ENCODE assay signal across 15 cellular contexts in the genomic region with DNA sequence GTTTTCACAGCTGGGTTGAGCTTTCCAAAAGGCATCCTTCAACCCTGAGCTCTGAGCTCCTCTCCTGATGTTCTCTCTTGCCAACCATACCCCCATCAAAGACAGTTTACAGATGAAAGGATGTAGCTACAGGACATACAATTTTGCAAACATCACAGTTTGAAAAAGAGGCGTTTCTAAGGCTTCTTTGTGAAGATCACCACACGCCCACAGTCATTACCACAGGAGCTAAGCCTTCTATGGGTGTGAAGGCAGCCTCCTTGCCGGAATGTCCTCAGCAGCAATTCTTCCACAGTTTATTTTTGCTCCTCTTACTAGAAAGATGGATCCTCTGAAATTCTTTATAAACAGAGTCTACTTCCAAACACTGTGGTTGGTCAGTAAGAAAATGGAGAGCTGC. TPM values are rescaled to one million over a fixed set of nuclear protein-coding genes. Genes with fewer than 3 reads are reported as not detected.
DNase-seq lines count a peak whose midpoint lies in the region; ATAC-seq and TF ChIP-seq lines count a peak whose summit lies in the region.
"Had no signal": no experiment of that assay in that cellular context is flagged by ENCODE, and none has a peak within 500 bp of the region (broad histone marks: within the 10 kb centered on the region; RNA-seq: fewer than 3 reads in every experiment).

No MANE protein-coding gene starts in this region.

- peaks cover 58% of the 10 kb centered on the region for H3K4me1 ChIP-seq in CD8-positive, alpha-beta memory T cell (ENCODE audit: insufficient read depth, low read length)
- peaks cover 0 to 100% (median 94%) of the 10 kb centered on the region in 4 donors for H3K4me1 ChIP-seq in sigmoid colon
- peaks cover 0 to 100% (median 82%) of the 10 kb centered on the region in 4 donors for H3K4me1 ChIP-seq in tibial artery

- WGBS in sigmoid colon, 2 donors, result 61 to 69% methylated on average over 3 of the region's 3 CpGs

- H3K27ac Mint-ChIP-seq in CD8-positive, alpha-beta memory T cell, result peak overlapping the region in 3 of 8 donors; percentile 15 to 78 (median 66)
- H3K27ac Mint-ChIP-seq in T-cell, result peak overlapping the region; percentile 80 to 89
- no peak overlapping the region for H3K27ac Mint-ChIP-seq in effector memory CD8-positive, alpha-beta T cell

- peaks cover 0 to 2% (median 0%) of the 10 kb centered on the region in 5 donors for H3K9me3 Mint-ChIP-seq in CD8-positive, alpha-beta memory T cell
- H3K9me3 Mint-ChIP-seq in T-cell, result no peaks in the 10 kb centered on the region
- no peaks in the 10 kb centered on the region for H3K9me3 Mint-ChIP-seq in effector memory CD8-positive, alpha-beta T cell
- H3K9me3 Mint-ChIP-seq: H9 had no signal

- CTCF ChIA-PET in CD8-positive, alpha-beta memory T cell (lab: Charles Lee), result no interaction called here
- CTCF ChIA-PET in T-cell (lab: Charles Lee), result interaction anchor here (1.0 to 1.6 kb wide), 2 partner anchors 9 to 14 kb away, joined by 3 to 5 read pairs; no protein-coding TSS in a partner anchor

- H3K9me3 ChIP-seq in CD8-positive, alpha-beta memory T cell (ENCODE audit: low read length), result no peaks in the 10 kb centered on the region
- H3K9me3 ChIP-seq in sigmoid colon, result no peaks in the 10 kb centered on the region
- no peaks in the 10 kb centered on the region for H3K9me3 ChIP-seq in tibial artery
- H3K9me3 ChIP-seq: gastrocnemius medialis had no signal

- TF ChIP-seq POLR2A in sigmoid colon (IDR thresholded peaks at IDR 0.05), result no peak

- H3K36me3 Mint-ChIP-seq in CD8-positive, alpha-beta memory T cell, result no peaks in the 10 kb centered on the region
- peaks cover 8% of the 10 kb centered on the region for H3K36me3 Mint-ChIP-seq in T-cell
- H3K36me3 Mint-ChIP-seq in effector memory CD8-positive, alpha-beta T cell (ENCODE audit: insufficient read depth), result no peaks in the 10 kb centered on the region

- H3K4me1 Mint-ChIP-seq in CD8-positive, alpha-beta memory T cell, result peaks cover 19 to 57% (median 31%) of the 10 kb centered on the region in 3 donors
- H3K4me1 Mint-ChIP-seq in T-cell, result peaks cover 91 to 97% (median 92%) of the 10 kb centered on the region in 3 donors
- peaks cover 0 to 3% of the 10 kb centered on the region in 2 donors for H3K4me1 Mint-ChIP-seq in effector memory CD8-positive, alpha-beta T cell (ENCODE audit: low read depth in 2 of 2)

- intact Hi-C loops in sigmoid colon (cut with DNase I) (no loop called here), tibial artery (cut with DNase I; ENCODE audit: low total_unique reads) (no loop called here)

- no peak for TF ChIP-seq EP300 in sigmoid colon (IDR thresholded peaks at IDR 0.05)

- peak in 1 of 5 donors; percentile 49 for DNase-seq in CD8-positive, alpha-beta memory T cell
- peak in 3 of 34 experiments; percentile 7 to 28 (median 10) for DNase-seq in T-cell
- DNase-seq in effector memory CD8-positive, alpha-beta T cell, result no peak
- no peak for DNase-seq in sigmoid colon
- DNase-seq in tibial artery, result no peak
- no peak for DNase-seq in SIG-M5 (lab: John Stamatoyannopoulos, UW)
- DNase-seq: activated CD4-positive, CD25-positive, alpha-beta regulatory T cell; activated naive CD4-positive, alpha-beta T cell treated with Interleukin-2 at 50 U/mL for 16 hours; Calu3; gastrocnemius medialis; H9; kidney; NCI-H1105 treated with DMSO at 0.1 percent for 48 hours; NCI-H526 treated with DMSO at 0.1 percent for 48 hours had no signal

- peak overlapping the region in 5 of 7 donors; percentile 12 to 68 (median 38) for H3K4me3 Mint-ChIP-seq in CD8-positive, alpha-beta memory T cell
- peak overlapping the region in 2 of 3 donors; percentile 51 to 55 for H3K4me3 Mint-ChIP-seq in T-cell
- no peak overlapping the region for H3K4me3 Mint-ChIP-seq in effector memory CD8-positive, alpha-beta T cell
- H3K4me3 Mint-ChIP-seq: H9 had no signal

- ATAC-seq in T-cell (replicated peaks in 1 of 4), result peak; percentile 71 to 91 (median 86)
- ATAC-seq in effector memory CD8-positive, alpha-beta T cell (replicated peaks), result peak; percentile 47
- ATAC-seq in HG02885 (IDR thresholded peaks at IDR 0.05; ENCODE audit: poor library complexity, unreplicated experiment), result no peak
- ATAC-seq: gastrocnemius medialis had no signal

- H3K36me3 ChIP-seq in CD8-positive, alpha-beta memory T cell (ENCODE audit: insufficient read depth, low read length), result no peaks in the 10 kb centered on the region
- H3K36me3 ChIP-seq in sigmoid colon, result no peaks in the 10 kb centered on the region
- no peaks in the 10 kb centered on the region for H3K36me3 ChIP-seq in tibial artery
- H3K36me3 ChIP-seq: gastrocnemius medialis had no signal

- no peak overlapping the region for H3K27ac ChIP-seq in CD8-positive, alpha-beta memory T cell (ENCODE audit: low read depth, low read length)
- H3K27ac ChIP-seq in sigmoid colon (peak overlapping the region; percentile 9 to 100 (median 44)), tibial artery (peak overlapping the region in 1 of 2 donors; percentile 100)

- no peaks in the 10 kb centered on the region for H3K27me3 ChIP-seq in CD8-positive, alpha-beta memory T cell (ENCODE audit: insufficient read depth, low read length, poor library complexity, severe bottlenecking)
- H3K27me3 ChIP-seq in sigmoid colon (no peaks in the 10 kb centered on the region), tibial artery (no peaks in the 10 kb centered on the region)
- H3K27me3 ChIP-seq: gastrocnemius medialis had no signal

- no peak overlapping the region for H3K4me3 ChIP-seq in CD8-positive, alpha-beta memory T cell (ENCODE audit: low read length)
- H3K4me3 ChIP-seq in sigmoid colon, result no peak overlapping the region
- H3K4me3 ChIP-seq in tibial artery, result no peak overlapping the region
- H3K4me3 ChIP-seq: gastrocnemius medialis had no signal

- H3K27me3 Mint-ChIP-seq in CD8-positive, alpha-beta memory T cell, result peaks cover 2 to 4% of the 10 kb centered on the region in 2 donors
- no peaks in the 10 kb centered on the region for H3K27me3 Mint-ChIP-seq in T-cell
- H3K27me3 Mint-ChIP-seq in effector memory CD8-positive, alpha-beta T cell, result peaks cover 0 to 6% of the 10 kb centered on the region in 2 donors

- no peak for TF ChIP-seq CTCF in sigmoid colon (IDR thresholded peaks at IDR 0.05)
- no peak for TF ChIP-seq CTCF in tibial artery (IDR thresholded peaks at IDR 0.05)

- POLR2A ChIA-PET in CD8-positive, alpha-beta memory T cell (lab: Charles Lee), result no interaction called here
- POLR2A ChIA-PET in T-cell (lab: Charles Lee), result interaction anchor here (0.8 to 2.5 kb wide), 5 partner anchors 9 to 13 kb away, joined by 3 to 13 read pairs (median 3); partner anchors contain the start of gene KLF7 (in 1 of the 2)

RNA-seq across cellular contexts. Expression of gene KLF7, which starts 9.7 kb away (rescaled TPM):
- 10 to 100 TPM in 1 of 2 experiments, 1 to 10 TPM in 1; 6.7 to 12.1 TPM for total RNA-seq in CD8-positive, alpha-beta memory T cell
- 6.4 TPM for polyA plus RNA-seq in CD8-positive, alpha-beta memory T cell
- total RNA-seq in T-cell (10 to 100 TPM; 56.8 to 90.6 (median 65.7) TPM), sigmoid colon (10 to 100 TPM; 21.2 to 52.1 (median 25.1) TPM)
- 1 to 10 TPM in 1 of 3 donors, under 1 TPM in 2; 0.60 to 7.8 (median 0.69) TPM for polyA plus RNA-seq in sigmoid colon

Comparison
In these comparisons a context has a peak if more than half of its experiments do, and no peak if none do; other contexts are left out.
1. H3K27ac Mint-ChIP-seq: peak in T-cell (2 of 2); none in effector memory CD8-positive, alpha-beta T cell (0 of 2).
2. H3K4me3 Mint-ChIP-seq: peak in CD8-positive, alpha-beta memory T cell (5 of 7) and T-cell (2 of 3); none in effector memory CD8-positive, alpha-beta T cell (0 of 2).